In the genomic region with DNA sequence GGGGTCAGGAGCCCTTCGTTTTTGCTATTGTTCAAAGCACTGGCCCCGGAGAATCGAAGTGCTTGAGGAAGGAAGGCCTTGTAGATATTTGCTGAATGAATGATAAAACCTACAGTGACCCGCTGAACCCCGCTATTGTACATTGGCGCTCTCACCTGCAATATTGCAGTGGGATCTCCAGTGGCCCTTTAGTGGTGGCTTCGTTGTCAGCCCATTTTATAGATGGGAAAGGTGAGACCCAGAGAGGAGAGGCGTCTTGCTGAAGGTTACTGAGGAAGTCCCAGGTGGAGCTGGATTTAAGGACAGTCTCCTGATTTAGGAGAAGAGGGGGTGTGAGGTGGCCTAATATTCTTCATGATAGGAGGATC, we compare ENCODE assay signal across 9 cellular contexts. TPM values are rescaled to one million over a fixed set of nuclear protein-coding genes. Genes with fewer than 3 reads are reported as not detected.
DNase-seq lines count a peak whose midpoint lies in the region; ATAC-seq and TF ChIP-seq lines count a peak whose summit lies in the region.
"Had no signal": no experiment of that assay in that cellular context is flagged by ENCODE, and none has a peak within 500 bp of the region (broad histone marks: within the 10 kb centered on the region; RNA-seq: fewer than 3 reads in every experiment).

No MANE protein-coding gene starts in this region.

- no peaks in the 10 kb centered on the region for H3K27me3 Mint-ChIP-seq in T-helper 17 cell

- H3K27ac ChIP-seq in foreskin keratinocyte: peak overlapping the region; percentile 30

- no peaks in the 10 kb centered on the region for H3K36me3 Mint-ChIP-seq in T-helper 17 cell (ENCODE audit: low read depth)

- peaks cover 5% of the 10 kb centered on the region for H3K4me1 ChIP-seq in foreskin keratinocyte

- peaks cover 11% of the 10 kb centered on the region for H3K4me1 Mint-ChIP-seq in T-helper 17 cell

- no peak for TF ChIP-seq CTCF in foreskin keratinocyte (conservative IDR thresholded peaks at IDR 0.05)

- peak; percentile 10 for ATAC-seq in GM21576 (IDR thresholded peaks at IDR 0.05; ENCODE audit: unreplicated experiment)
- no peak for ATAC-seq in T-helper 17 cell
- ATAC-seq in foreskin keratinocyte: no peak
- no peak for ATAC-seq in HG02981 (IDR thresholded peaks at IDR 0.05; ENCODE audit: unreplicated experiment)
- ATAC-seq in HG02642 (IDR thresholded peaks at IDR 0.05; ENCODE audit: poor library complexity, unreplicated experiment): no peak

- H3K9me3 ChIP-seq in T-helper 17 cell (ENCODE audit: control insufficient read depth, low read length, poor library complexity, severe bottlenecking): no peaks in the 10 kb centered on the region

- peak overlapping the region; percentile 86 for H3K4me3 Mint-ChIP-seq in T-helper 17 cell

- H3K27me3 ChIP-seq in foreskin keratinocyte: no peaks in the 10 kb centered on the region

- DNase-seq in T-helper 17 cell: no peak
- DNase-seq in foreskin keratinocyte: no peak
- no peak for DNase-seq in skeletal muscle cell (ENCODE audit: low read depth)
- DNase-seq in activated effector memory CD4-positive, alpha-beta T cell treated with Interleukin-2 at 50 U/mL for 16 hours: no peak
- no peak for DNase-seq in iPS-NIHi7 (ENCODE audit: extremely low spot score)

- H3K4me3 ChIP-seq in skeletal muscle cell (ENCODE audit: low read depth, low read length): peak overlapping the region; percentile 67

- no peak overlapping the region for H3K27ac Mint-ChIP-seq in T-helper 17 cell

RNA-seq across cellular contexts. Expression of a gene that starts 1.2 kb away (rescaled TPM):
- total RNA-seq in T-helper 17 cell: under 1 TPM in 1 of 2 donors, not detected in 1; 0.55 TPM
- total RNA-seq in foreskin keratinocyte: 20.3 and 22.2 TPM in 2 replicates
- polyA plus RNA-seq in foreskin keratinocyte: 26.2 and 31.5 TPM in 2 replicates

RNA-seq across cellular contexts. Expression of a gene that starts 17.8 kb away (rescaled TPM):
- 10 to 100 TPM; 49.1 to 62.6 TPM for total RNA-seq in T-helper 17 cell
- total RNA-seq in foreskin keratinocyte: 29.1 and 31.7 TPM in 2 replicates
- polyA plus RNA-seq in foreskin keratinocyte: 38.0 and 38.7 TPM in 2 replicates

RNA-seq across cellular contexts. Expression of a gene that starts 38.7 kb away (rescaled TPM):
- total RNA-seq in T-helper 17 cell (under 1 TPM; 0.21 to 0.45 TPM), foreskin keratinocyte (0.07 and 0.14 TPM in 2 replicates)
- 0.10 and 0.13 TPM in 2 replicates for polyA plus RNA-seq in foreskin keratinocyte
- total RNA-seq: renal cortical epithelial cell had no signal

RNA-seq across cellular contexts. Expression of a gene that starts 54.1 kb away (rescaled TPM):
- total RNA-seq in T-helper 17 cell: 10 to 100 TPM; 13.0 to 15.4 TPM
- 30.6 and 30.8 TPM in 2 replicates for total RNA-seq in foreskin keratinocyte
- 39.8 and 42.7 TPM in 2 replicates for polyA plus RNA-seq in foreskin keratinocyte

Comparison
In these comparisons a context has a peak if more than half of its experiments do, and no peak if none do; other contexts are left out.
1. RNA of a gene that starts 1.2 kb away (total RNA-seq): 20.3 to 22.2 TPM in foreskin keratinocyte; 0.55 TPM in T-helper 17 cell; every median in the first group is over 10 times any median in the second.